ENCODE assay signal across 10 cellular contexts in the genomic region with DNA sequence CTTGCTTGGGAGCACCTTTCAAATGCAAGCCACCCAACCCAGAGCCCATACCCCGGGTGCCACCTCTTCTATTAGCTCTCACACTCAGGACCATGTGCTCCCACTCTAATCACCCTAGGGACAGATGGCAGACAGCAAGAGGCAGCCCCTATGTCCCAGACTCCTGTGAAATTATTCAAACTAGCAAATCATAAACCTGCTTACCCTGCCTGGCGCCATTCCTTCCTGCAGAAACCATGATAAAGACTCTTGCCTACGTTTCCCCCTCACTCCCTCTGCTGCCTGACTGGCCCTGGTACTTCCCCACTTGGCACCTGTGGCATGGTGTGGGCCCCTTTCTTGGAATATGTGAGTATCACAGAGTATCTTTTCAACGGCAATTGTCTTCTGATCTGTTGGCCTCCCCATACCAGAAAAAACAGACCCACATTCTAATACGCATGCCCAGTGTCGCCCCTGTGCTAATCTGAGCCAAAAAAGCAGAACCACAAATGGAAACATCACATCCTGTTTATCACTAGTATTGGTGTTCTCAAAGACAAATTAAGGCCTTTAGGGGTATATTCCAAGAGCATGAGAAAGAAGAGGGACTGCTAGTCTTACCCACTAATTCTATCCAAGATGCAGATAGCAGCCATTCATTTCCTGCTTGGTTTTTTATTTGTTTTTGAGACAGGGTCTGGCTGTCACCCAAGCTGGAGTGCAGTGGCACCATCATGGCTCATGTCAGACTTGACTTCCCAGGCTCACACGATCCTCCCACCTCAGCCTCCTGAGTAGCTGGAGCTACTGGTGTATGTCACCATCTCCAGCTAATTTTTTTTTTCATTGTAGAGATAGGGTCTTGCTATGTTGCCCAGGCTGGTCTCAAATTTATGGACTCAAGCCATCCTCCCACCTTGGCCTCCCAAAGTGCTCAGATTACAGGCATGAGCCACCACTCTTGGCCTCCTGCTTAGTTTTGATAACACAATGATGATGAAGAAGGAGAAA. TPM values are rescaled to one million over a fixed set of nuclear protein-coding genes. Genes with fewer than 3 reads are reported as not detected.
DNase-seq lines count a peak whose midpoint lies in the region; ATAC-seq and TF ChIP-seq lines count a peak whose summit lies in the region.
"Had no signal": no experiment of that assay in that cellular context is flagged by ENCODE, and none has a peak within 500 bp of the region (broad histone marks: within the 10 kb centered on the region; RNA-seq: fewer than 3 reads in every experiment).

No MANE protein-coding gene starts in this region.

- POLR2A ChIA-PET in CD8-positive, alpha-beta memory T cell (lab: Charles Lee) = interaction anchor here (0.6 to 2.1 kb wide), 4 partner anchors 19 to 147 kb away, joined by 3 to 15 read pairs (median 5); partner anchors contain the start of gene TTC39C

- H3K4me3 ChIP-seq in CD8-positive, alpha-beta memory T cell (ENCODE audit: low read length) = peak overlapping the region; percentile 5
- H3K4me3 ChIP-seq in OCI-LY1 (ENCODE audit: low read depth, low read length, poor library complexity, severe bottlenecking) = peak overlapping the region; percentile 4

- peaks cover 74% of the 10 kb centered on the region for H3K4me1 ChIP-seq in CD8-positive, alpha-beta memory T cell (ENCODE audit: insufficient read depth, low read length)
- H3K4me1 ChIP-seq in OCI-LY1 (ENCODE audit: insufficient read depth, low read length, severe bottlenecking) = peaks cover 25% of the 10 kb centered on the region

- H3K4me1 Mint-ChIP-seq in CD8-positive, alpha-beta memory T cell = peaks cover 84 to 95% (median 94%) of the 10 kb centered on the region in 3 donors
- peaks cover 52 to 53% of the 10 kb centered on the region in 2 donors for H3K4me1 Mint-ChIP-seq in natural killer cell

- H3K36me3 Mint-ChIP-seq in CD8-positive, alpha-beta memory T cell = peaks cover 0 to 11% (median 1%) of the 10 kb centered on the region in 3 donors
- H3K36me3 Mint-ChIP-seq in natural killer cell = no peaks in the 10 kb centered on the region

- peak in 1 of 3 donors; percentile 24 for ATAC-seq in natural killer cell
- ATAC-seq in Right ventricle myocardium superior (ENCODE audit: poor library complexity) = no peak
- ATAC-seq in GM21423 (IDR thresholded peaks at IDR 0.05; ENCODE audit: unreplicated experiment) = no peak
- no peak for ATAC-seq in HG03571 (IDR thresholded peaks at IDR 0.05; ENCODE audit: unreplicated experiment)
- ATAC-seq: foreskin keratinocyte had no signal

- peak overlapping the region; percentile 92 to 100 (median 98) for H3K27ac Mint-ChIP-seq in CD8-positive, alpha-beta memory T cell
- peak overlapping the region in 1 of 2 donors; percentile 74 for H3K27ac Mint-ChIP-seq in natural killer cell

- no peaks in the 10 kb centered on the region for H3K27me3 Mint-ChIP-seq in CD8-positive, alpha-beta memory T cell
- H3K27me3 Mint-ChIP-seq in natural killer cell (ENCODE audit: low read depth in 2 of 2) = peaks cover 0 to 21% of the 10 kb centered on the region in 2 donors

- no peaks in the 10 kb centered on the region for H4K20me1 ChIP-seq in OCI-LY1 (ENCODE audit: insufficient read depth, low read length)

- H3K27me3 ChIP-seq in CD8-positive, alpha-beta memory T cell (ENCODE audit: insufficient read depth, low read length, poor library complexity, severe bottlenecking) = no peaks in the 10 kb centered on the region
- no peaks in the 10 kb centered on the region for H3K27me3 ChIP-seq in OCI-LY1 (ENCODE audit: insufficient read depth, low read length)

- CTCF ChIA-PET in CD8-positive, alpha-beta memory T cell (lab: Charles Lee) = interaction anchor here (1.4 to 7.5 kb wide), 3 partner anchors 23 to 29 kb away, joined by 3 to 44 read pairs (median 18); no protein-coding TSS in a partner anchor

- no peak for TF ChIP-seq CTCF in OCI-LY1 (IDR thresholded peaks at IDR 0.05; ENCODE audit: low read length)
- no peak for TF ChIP-seq CTCF in natural killer cell (IDR thresholded peaks at IDR 0.05)

- peak overlapping the region; percentile 40 to 82 (median 72) for H3K4me3 Mint-ChIP-seq in CD8-positive, alpha-beta memory T cell
- H3K4me3 Mint-ChIP-seq in natural killer cell = peak overlapping the region; percentile 51

- H3F3A ChIP-seq in OCI-LY1 (ENCODE audit: insufficient read depth, low read length) = no peaks in the 10 kb centered on the region

- H3K4me2 ChIP-seq in OCI-LY1 (ENCODE audit: low read length) = peak overlapping the region; percentile 44; the same call in 1 of the 2 replicates

- no peaks in the 10 kb centered on the region for H3K36me3 ChIP-seq in CD8-positive, alpha-beta memory T cell (ENCODE audit: insufficient read depth, low read length)
- H3K36me3 ChIP-seq in OCI-LY1 (ENCODE audit: insufficient read depth, low read length) = no peaks in the 10 kb centered on the region

- H3K9ac ChIP-seq in OCI-LY1 (ENCODE audit: low read length) = no peak overlapping the region

- H2AFZ ChIP-seq in OCI-LY1 (ENCODE audit: low read length) = peak overlapping the region; percentile 44; the same call in 1 of the 2 replicates

- H3K27ac ChIP-seq in CD8-positive, alpha-beta memory T cell (ENCODE audit: low read depth, low read length) = peak overlapping the region; percentile 5
- H3K27ac ChIP-seq in OCI-LY1 (ENCODE audit: low read depth, low read length, poor library complexity, severe bottlenecking) = peak overlapping the region; percentile 66
- H3K27ac ChIP-seq: C4-2B had no signal

- intact Hi-C loops in natural killer cell (cut with micrococcal nuclease) (no loop called here), Right ventricle myocardium superior (cut with DNase I) (no loop called here)

- H3K9me3 ChIP-seq in CD8-positive, alpha-beta memory T cell (ENCODE audit: low read length) = no peaks in the 10 kb centered on the region
- no peaks in the 10 kb centered on the region for H3K9me3 ChIP-seq in OCI-LY1 (ENCODE audit: low read length)

- DNase-seq in CD8-positive, alpha-beta memory T cell = peak; percentile 35 to 85 (median 75)
- DNase-seq in activated T-helper 1 cell treated with Interleukin-2 at 50 U/mL for 16 hours (ENCODE audit: low read depth) (peak; percentile 52), natural killer cell (no peak), Right ventricle myocardium superior (no peak), putamen (ENCODE audit: low spot score) (no peak)
- DNase-seq: foreskin keratinocyte had no signal

- no peaks in the 10 kb centered on the region for H3K9me2 ChIP-seq in OCI-LY1 (ENCODE audit: low read depth, low read length)

- H3K79me2 ChIP-seq in OCI-LY1 (ENCODE audit: insufficient read depth, low read length) = no peaks in the 10 kb centered on the region

- H3K9me3 Mint-ChIP-seq in CD8-positive, alpha-beta memory T cell = peaks cover 0 to 5% (median 0%) of the 10 kb centered on the region in 5 donors
- no peaks in the 10 kb centered on the region for H3K9me3 Mint-ChIP-seq in natural killer cell

RNA-seq across cellular contexts. Expression of gene TTC39C, which starts 44.1 kb away (rescaled TPM):
- total RNA-seq in CD8-positive, alpha-beta memory T cell = 10 to 100 TPM; 57.4 to 59.5 TPM
- polyA plus RNA-seq in CD8-positive, alpha-beta memory T cell = 80.2 TPM
- total RNA-seq in natural killer cell (10 to 100 TPM; 39.0 to 61.5 (median 44.3) TPM), Right ventricle myocardium superior (3.3 TPM)

Comparison
In these comparisons a context has a peak if more than half of its experiments do, and no peak if none do; other contexts are left out.
1. DNase-seq: peak in CD8-positive, alpha-beta memory T cell (5 of 5) and activated T-helper 1 cell treated with Interleukin-2 at 50 U/mL for 16 hours (single experiment); none in natural killer cell (single experiment), Right ventricle myocardium superior (single experiment) and putamen (single experiment).